12 cellular contexts compared by ENCODE assay signal in genomic region chr20:3902041-3902440, GRCh38. TPM values are rescaled to one million over a fixed set of nuclear protein-coding genes. Genes with fewer than 3 reads are reported as not detected.
DNase-seq lines count a peak whose midpoint lies in the region; ATAC-seq, FAIRE-seq and TF ChIP-seq lines count a peak whose summit lies in the region.
"Had no signal": no experiment of that assay in that cellular context is flagged by ENCODE, and none has a peak within 500 bp of the region (broad histone marks: within the 10 kb centered on the region; RNA-seq: fewer than 3 reads in every experiment).

No MANE protein-coding gene starts in this region.

- H3K4me1 Mint-ChIP-seq in type B pancreatic cell (ENCODE audit: unreplicated experiment): peaks cover 30% of the 10 kb centered on the region

- ATAC-seq in left cardiac atrium: no peak

- H3K9me3 Mint-ChIP-seq in type B pancreatic cell: no peaks in the 10 kb centered on the region

- DNase-seq in cardiac muscle cell (ENCODE audit: low read depth in 1 of 2, low spot score in 1 of 2) (no peak), left cardiac atrium (no peak), adipocyte (ENCODE audit: low read depth) (no peak), type B pancreatic cell (ENCODE audit: extremely low spot score, unreplicated experiment) (no peak), NCI-H774 (lab: John Stamatoyannopoulos, UW) (no peak), RCC 7860 (ENCODE audit: low spot score) (no peak), NCI-H1105 treated with DMSO at 0.1 percent for 48 hours (lab: John Stamatoyannopoulos, UW) (no peak)
- DNase-seq: BE2C; NCI-H1436 treated with DMSO at 0.1 percent for 48 hours; stimulated activated CD4-positive, alpha-beta T cell treated with anti-CD3 and anti-CD28 coated beads, Interleukin-4, amount 100 ng/mL, for 24 hours had no signal

- H3K27ac Mint-ChIP-seq in type B pancreatic cell: peak overlapping the region; percentile 57

- H3K9me3 ChIP-seq in cardiac muscle cell (ENCODE audit: low read depth): no peaks in the 10 kb centered on the region
- no peaks in the 10 kb centered on the region for H3K9me3 ChIP-seq in adipocyte (ENCODE audit: control insufficient read depth, low read length)
- H3K9me3 ChIP-seq in mononuclear cell (ENCODE audit: low read depth, low read length): no peaks in the 10 kb centered on the region
- H3K9me3 ChIP-seq: BE2C had no signal

- no peaks in the 10 kb centered on the region for H3K27me3 ChIP-seq in cardiac muscle cell
- no peaks in the 10 kb centered on the region for H3K27me3 ChIP-seq in adipocyte (replicated peaks; ENCODE audit: control insufficient read depth, insufficient read depth, low read length)
- no peaks in the 10 kb centered on the region for H3K27me3 ChIP-seq in mononuclear cell (ENCODE audit: insufficient read depth, low read length)
- H3K27me3 ChIP-seq: BE2C had no signal

- no peaks in the 10 kb centered on the region for H3K36me3 ChIP-seq in cardiac muscle cell
- H3K36me3 ChIP-seq in adipocyte (ENCODE audit: control insufficient read depth, insufficient read depth, low read length, severe bottlenecking): no peaks in the 10 kb centered on the region

- no peak overlapping the region for H3K4me3 Mint-ChIP-seq in type B pancreatic cell

- H3K27ac ChIP-seq in cardiac muscle cell: peak overlapping the region; percentile 36

- peak overlapping the region; percentile 41 for H3K9ac ChIP-seq in adipocyte (ENCODE audit: low read length)

- peaks cover under 1% of the 10 kb centered on the region for H3K36me3 Mint-ChIP-seq in type B pancreatic cell

- H3K27me3 Mint-ChIP-seq in type B pancreatic cell: no peaks in the 10 kb centered on the region

- TF ChIP-seq CTCF in cardiac muscle cell (IDR thresholded peaks at IDR 0.05; ENCODE audit: low read depth, low read length) (no peak), type B pancreatic cell (conservative IDR thresholded peaks at IDR 0.05) (no peak)

- H3K4me1 ChIP-seq in cardiac muscle cell (ENCODE audit: low read depth): no peaks in the 10 kb centered on the region
- peaks cover 46% of the 10 kb centered on the region for H3K4me1 ChIP-seq in adipocyte (ENCODE audit: control insufficient read depth, insufficient read depth, low read length)
- H3K4me1 ChIP-seq in mononuclear cell (ENCODE audit: insufficient read depth, low read length): peaks cover 86% of the 10 kb centered on the region
- H3K4me1 ChIP-seq: BE2C had no signal

- no peak for FAIRE-seq in RCC 7860 (lab: Jason Lieb, UNC)
- FAIRE-seq: keratinocyte had no signal

- H3K4me3 ChIP-seq in cardiac muscle cell: no peak overlapping the region
- peak overlapping the region; percentile 61 for H3K4me3 ChIP-seq in adipocyte (ENCODE audit: low read length)
- H3K4me3 ChIP-seq in mononuclear cell (ENCODE audit: low read length): peak overlapping the region; percentile 28

- intact Hi-C loops in left cardiac atrium (cut with DNase I): no loop called here

RNA-seq across cellular contexts. Expression of gene PANK2, which starts 12.9 kb away (rescaled TPM):
- total RNA-seq in cardiac muscle cell: 29.2 and 33.4 TPM in 2 replicates
- 21.0 and 24.1 TPM in 2 replicates for polyA plus RNA-seq in cardiac muscle cell
- 10 to 100 TPM; 18.7 to 23.8 TPM for total RNA-seq in left cardiac atrium
- 77.3 TPM for total RNA-seq in mononuclear cell
- total RNA-seq in type B pancreatic cell (ENCODE audit: low replicate concordance): 38.9 and 55.3 TPM in 2 replicates

RNA-seq across cellular contexts. Expression of gene MAVS, which starts 55.4 kb away (rescaled TPM):
- total RNA-seq in cardiac muscle cell: 34.7 and 40.9 TPM in 2 replicates
- polyA plus RNA-seq in cardiac muscle cell: 15.0 and 19.8 TPM in 2 replicates
- 10 to 100 TPM; 28.9 to 31.1 TPM for total RNA-seq in left cardiac atrium
- 6.0 TPM for total RNA-seq in mononuclear cell
- 44.5 and 52.2 TPM in 2 replicates for total RNA-seq in type B pancreatic cell (ENCODE audit: low replicate concordance)
